Comparison of ENCODE assay signal across 17 cellular contexts in the genomic region with DNA sequence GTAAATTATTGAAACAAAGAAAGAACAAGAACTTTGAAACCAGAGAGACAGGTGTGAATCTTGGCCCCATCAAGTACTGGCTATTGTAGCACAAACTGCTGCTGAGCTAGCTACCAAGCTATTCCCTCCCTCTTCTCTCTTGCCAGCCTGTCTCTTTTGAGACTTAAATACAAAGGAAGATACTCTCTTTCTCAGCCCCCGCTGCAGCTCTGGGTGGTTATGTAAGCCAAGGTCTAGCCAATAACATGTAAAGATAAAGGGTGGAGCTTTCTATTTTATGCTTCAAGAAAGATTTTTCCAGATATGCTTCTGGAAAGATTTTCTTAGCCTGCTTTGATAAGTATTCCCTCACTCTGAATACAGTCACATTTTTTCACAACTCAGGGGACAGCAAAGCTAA.
"Had no signal": no experiment of that assay in that cellular context is flagged by ENCODE, and none has a peak within 500 bp of the region (broad histone marks: within the 10 kb centered on the region; RNA-seq: fewer than 3 reads in every experiment).

No MANE protein-coding gene starts in this region.

- H3K9me3 ChIP-seq: body of pancreas, colonic mucosa, heart left ventricle, left ventricle myocardium inferior, pancreas, transverse colon, uterus had no signal

- H3K27ac Mint-ChIP-seq: activated naive CD8-positive, alpha-beta T cell; naive B cell; T-helper 1 cell treated with Interleukin-12 subunit alpha and Interleukin-12 subunit beta and Interleukin-4 antibody, amounts not matched to agents 30 μg/mL and 1 μg/mL, for 36 hours had no signal

- H3K36me3 ChIP-seq: uterus had no signal

- H3K4me3 Mint-ChIP-seq: activated naive CD8-positive, alpha-beta T cell; naive B cell; T-helper 1 cell treated with Interleukin-12 subunit alpha and Interleukin-12 subunit beta and Interleukin-4 antibody, amounts not matched to agents 30 μg/mL and 1 μg/mL, for 36 hours had no signal

- H3K9me3 Mint-ChIP-seq: naive B cell; T-helper 1 cell treated with Interleukin-12 subunit alpha and Interleukin-12 subunit beta and Interleukin-4 antibody, amounts not matched to agents 30 μg/mL and 1 μg/mL, for 36 hours had no signal

- H3K4me1 ChIP-seq: body of pancreas, colonic mucosa, pancreas, transverse colon, uterus had no signal

- DNase-seq: activated CD4-positive, alpha-beta T cell treated with anti-CD3 and anti-CD28 coated beads for 1 hour; body of pancreas; central memory CD4-positive, alpha-beta T cell; colonic mucosa; erythroblast; heart left ventricle; left ventricle myocardium inferior; naive B cell; pancreas; stimulated activated CD8-positive, alpha-beta memory T cell treated with anti-CD3 and anti-CD28 coated beads, Interleukin-4, amount 100 ng/mL, for 48 hours; stimulated activated naive CD8-positive, alpha-beta T cell treated with anti-CD3 and anti-CD28 coated beads, Interleukin-15, Interleukin-2, amounts not matched to agents 100 U/mL and 50 U/mL, for 24 hours; substantia nigra; transverse colon; uterus had no signal

- ATAC-seq: body of pancreas; heart left ventricle; pancreas; stimulated activated naive CD8-positive, alpha-beta T cell treated with anti-CD3 and anti-CD28 coated beads, Interleukin-15, Interleukin-2, amounts not matched to agents 100 U/mL and 50 U/mL, for 24 hours had no signal

- H3K27me3 Mint-ChIP-seq: activated naive CD8-positive, alpha-beta T cell; naive B cell had no signal

- H3K27me3 ChIP-seq: body of pancreas, colonic mucosa, heart left ventricle, pancreas, transverse colon, uterus had no signal

- H3K4me3 ChIP-seq: body of pancreas, colonic mucosa, heart left ventricle, left ventricle myocardium inferior, pancreas, transverse colon, uterus had no signal

- H3K27ac ChIP-seq: body of pancreas, colonic mucosa, heart left ventricle, left ventricle myocardium inferior, pancreas, transverse colon, uterus, VCaP had no signal
